In the genomic region with DNA sequence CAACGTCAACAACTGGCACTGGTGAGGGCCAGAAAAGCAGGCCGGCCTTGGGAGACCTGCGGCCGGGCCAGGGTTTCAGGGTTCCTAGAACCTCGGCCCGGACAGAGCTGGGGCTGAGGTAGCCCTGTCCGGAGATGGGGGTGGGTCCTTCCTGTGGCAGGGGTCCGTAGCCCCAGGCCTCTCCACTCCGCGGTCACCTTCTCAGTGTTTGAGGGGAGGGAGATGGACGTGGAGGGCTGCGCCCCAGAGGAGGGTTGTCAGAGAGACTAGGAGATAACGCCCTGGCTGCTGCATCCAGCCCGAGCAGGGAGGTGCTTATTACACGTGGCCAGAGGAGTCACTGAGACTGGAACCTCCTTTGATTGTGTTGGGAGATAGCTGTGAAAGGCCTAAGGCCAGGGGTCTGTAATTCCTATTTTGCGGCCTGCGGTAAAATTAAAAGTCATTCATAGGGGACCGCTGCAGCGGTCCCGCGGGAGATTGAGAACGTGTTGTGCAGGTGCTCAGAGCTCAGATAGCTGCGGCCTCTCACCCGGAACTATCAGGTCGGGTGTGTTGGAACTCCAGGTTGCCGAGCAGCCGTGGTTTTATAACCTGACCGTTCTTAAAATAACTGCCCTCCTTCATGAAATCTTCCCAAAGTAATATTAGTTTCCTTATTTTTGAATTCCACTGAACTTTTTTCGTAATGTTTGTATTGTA, we compare ENCODE assay signal across 8 cellular contexts. TPM values are rescaled to one million over a fixed set of nuclear protein-coding genes. Genes with fewer than 3 reads are reported as not detected.
DNase-seq lines count a peak whose midpoint lies in the region; TF ChIP-seq lines count a peak whose summit lies in the region.

No MANE protein-coding gene starts in this region.

- H2AFZ ChIP-seq in Loucy (ENCODE audit: low read length), result peak overlapping the region; percentile 99

- H3K79me2 ChIP-seq in Loucy (ENCODE audit: insufficient read depth, low read length), result peaks cover 73% of the 10 kb centered on the region

- H3K27ac ChIP-seq in mucosa of rectum (ENCODE audit: low read depth in 2 of 2, low read length in 2 of 2), result peak overlapping the region; percentile 93 to 95
- H3K27ac ChIP-seq in stomach, result peak overlapping the region; percentile 91 to 96 (median 93)

- no peaks in the 10 kb centered on the region for H3K27me3 ChIP-seq in Loucy (ENCODE audit: insufficient read depth, low read length, poor library complexity, severe bottlenecking)
- no peaks in the 10 kb centered on the region for H3K27me3 ChIP-seq in endocrine pancreas (ENCODE audit: control insufficient read depth, insufficient read depth, low read length)
- no peaks in the 10 kb centered on the region for H3K27me3 ChIP-seq in mucosa of rectum (ENCODE audit: control insufficient read depth in 2 of 2, insufficient read depth in 2 of 2, low read length in 2 of 2)
- H3K27me3 ChIP-seq in stomach, result no peaks in the 10 kb centered on the region

- H3K4me2 ChIP-seq in Loucy (ENCODE audit: low read depth, low read length, poor library complexity, severe bottlenecking), result peak overlapping the region; percentile 97

- no peak for TF ChIP-seq EP300 in stomach (IDR thresholded peaks at IDR 0.05)

- H4K20me1 ChIP-seq in Loucy (ENCODE audit: insufficient read depth, low read length, poor library complexity, severe bottlenecking), result peaks cover 32% of the 10 kb centered on the region

- no peak for TF ChIP-seq CTCF in Loucy (conservative IDR thresholded peaks at IDR 0.05; ENCODE audit: low read length)
- no peak for TF ChIP-seq CTCF in stomach (IDR thresholded peaks at IDR 0.05)

- H3K4me1 ChIP-seq in Loucy (ENCODE audit: insufficient read depth, low read length, poor library complexity, severe bottlenecking) (peaks cover 26% of the 10 kb centered on the region), endocrine pancreas (ENCODE audit: control insufficient read depth, insufficient read depth, low read length) (peaks cover 14% of the 10 kb centered on the region), mucosa of rectum (ENCODE audit: control insufficient read depth in 2 of 2, insufficient read depth in 2 of 2, low read length in 2 of 2) (peaks cover 18 to 25% of the 10 kb centered on the region in 2 donors), stomach (peaks cover 13 to 49% (median 35%) of the 10 kb centered on the region in 4 donors)

- H3K9me2 ChIP-seq in Loucy (replicated peaks; ENCODE audit: low read depth, low read length), result no peaks in the 10 kb centered on the region

- TF ChIP-seq POLR2A in stomach (IDR thresholded peaks at IDR 0.05), result no peak

- no peaks in the 10 kb centered on the region for H3F3A ChIP-seq in Loucy (ENCODE audit: low read depth)

- WGBS in stomach, 5 donors, result 0 to 1% (median 1%) methylated on average over 24 to 29 of the region's 29 CpGs

- H3K9ac ChIP-seq in Loucy (ENCODE audit: low read depth, low read length, poor library complexity, severe bottlenecking), result peak overlapping the region; percentile 86
- H3K9ac ChIP-seq in endocrine pancreas (ENCODE audit: control insufficient read depth, insufficient read depth, low read length), result peak overlapping the region; percentile 94
- H3K9ac ChIP-seq in mucosa of rectum (ENCODE audit: low read depth in 1 of 2, low read length in 2 of 2), result peak overlapping the region; percentile 88 to 95

- peak; percentile 43 for DNase-seq in DMS79 treated with DMSO at 0.1 percent for 48 hours (lab: John Stamatoyannopoulos, UW)
- DNase-seq in DMS79 (lab: John Stamatoyannopoulos, UW), result no peak
- peak; percentile 26 for DNase-seq in HCEC 1CT
- DNase-seq in activated CD4-positive, alpha-beta T cell treated with anti-CD3 and anti-CD28 coated beads, Interleukin-2, amount 50 U/mL, for 4 hours, result peak; percentile 8 to 11
- peak; percentile 43 for DNase-seq in stomach

- H3K9me3 ChIP-seq in Loucy (ENCODE audit: insufficient read depth, low read depth, low read length) (no peaks in the 10 kb centered on the region), endocrine pancreas (ENCODE audit: control insufficient read depth, low read length) (no peaks in the 10 kb centered on the region), mucosa of rectum (ENCODE audit: control insufficient read depth in 2 of 2, low read length in 2 of 2) (no peaks in the 10 kb centered on the region), stomach (no peaks in the 10 kb centered on the region)

- intact Hi-C loops in stomach (cut with DNase I; ENCODE audit: low total_unique reads), result loop anchor here (10.0 kb wide), 2 partner anchors 86 to 134 kb away; a partner anchor contains a TSS

- H3K4me3 ChIP-seq in Loucy (ENCODE audit: low read length, poor library complexity, severe bottlenecking), result peak overlapping the region; percentile 94
- H3K4me3 ChIP-seq in endocrine pancreas (ENCODE audit: control insufficient read depth, insufficient read depth, low read length), result peak overlapping the region; percentile 91
- peak overlapping the region; percentile 97 to 99 for H3K4me3 ChIP-seq in mucosa of rectum (ENCODE audit: low read length in 2 of 2)
- H3K4me3 ChIP-seq in stomach, result peak overlapping the region; percentile 87 to 98 (median 98)

- peaks cover 33% of the 10 kb centered on the region; the same call in 1 of the 2 replicates for H3K36me3 ChIP-seq in Loucy (ENCODE audit: insufficient read depth, low read length)
- peaks cover 7% of the 10 kb centered on the region for H3K36me3 ChIP-seq in endocrine pancreas (ENCODE audit: control insufficient read depth, insufficient read depth, low read length)
- H3K36me3 ChIP-seq in mucosa of rectum (ENCODE audit: control insufficient read depth in 2 of 2, insufficient read depth in 2 of 2, low read length in 2 of 2), result peaks cover 29 to 32% of the 10 kb centered on the region in 2 donors
- H3K36me3 ChIP-seq in stomach, result peaks cover 39 to 46% (median 43%) of the 10 kb centered on the region in 4 donors

RNA-seq across cellular contexts. Expression of a gene that starts 0.5 kb away (rescaled TPM):
- 100 to 1,000 TPM in 1 of 5 donors, 10 to 100 TPM in 4; 47.2 to 109 (median 76.4) TPM for total RNA-seq in stomach
- polyA plus RNA-seq in stomach, result 10 to 100 TPM; 73.7 to 95.3 (median 78.5) TPM

RNA-seq across cellular contexts. Expression of a gene that starts 1.0 kb away (rescaled TPM):
- 10 to 100 TPM in 4 of 5 donors, 1 to 10 TPM in 1; 7.2 to 53.1 (median 20.2) TPM for total RNA-seq in stomach
- 10 to 100 TPM in 1 of 3 donors, 1 to 10 TPM in 2; 6.3 to 11.0 (median 9.3) TPM for polyA plus RNA-seq in stomach

RNA-seq across cellular contexts. Expression of a gene that starts 35.1 kb away (rescaled TPM):
- total RNA-seq in stomach, result under 1 TPM in 1 of 5 donors, not detected in 4; 0.18 TPM
- polyA plus RNA-seq in stomach, result under 1 TPM in 2 of 3 donors, not detected in 1; 0.08 to 0.46 TPM

RNA-seq across cellular contexts. Expression of a gene that starts 40.2 kb away (rescaled TPM):
- under 1 TPM in 1 of 5 donors, not detected in 4; 0.37 TPM for total RNA-seq in stomach
- polyA plus RNA-seq in stomach, result under 1 TPM in 1 of 3 donors, not detected in 2; 0.23 TPM
